9 cellular contexts compared by ENCODE assay signal in genomic region chrX:130166503-130166777, GRCh38. TPM values are rescaled to one million over a fixed set of nuclear protein-coding genes. Genes with fewer than 3 reads are reported as not detected.
A peak's percentile ranks its signal among the peaks of the same experiment; 100 is the strongest.
DNase-seq lines count a peak whose midpoint lies in the region; ATAC-seq and TF ChIP-seq lines count a peak whose summit lies in the region.
"Had no signal": no experiment of that assay in that cellular context is flagged by ENCODE, and none has a peak within 500 bp of the region (broad histone marks: within the 10 kb centered on the region; RNA-seq: fewer than 3 reads in every experiment).

No MANE protein-coding gene starts in this region.

- 0 to 34% (median 0%) methylated on average over 4 of the region's 4 CpGs for WGBS in psoas muscle, 3 donors

- peaks cover 11% of the 10 kb centered on the region for H3K4me1 ChIP-seq in psoas muscle

- no peaks in the 10 kb centered on the region for H3K36me3 ChIP-seq in SU-DHL-6 (ENCODE audit: low read length)
- no peaks in the 10 kb centered on the region for H3K36me3 ChIP-seq in psoas muscle (ENCODE audit: insufficient read depth in 1 of 2, low read depth in 1 of 2)

- DNase-seq in fibroblast of mammary gland (ENCODE audit: low read depth) (no peak), psoas muscle (no peak), NCI-H82 treated with DMSO at 0.1 percent for 48 hours (lab: John Stamatoyannopoulos, UW; ENCODE audit: unreplicated experiment) (no peak), epidermal melanocyte (ENCODE audit: insufficient read length, low spot score) (no peak), NCI-H1092 (lab: John Stamatoyannopoulos, UW) (no peak)
- DNase-seq in activated CD8-positive, alpha-beta memory T cell treated with anti-CD3 and anti-CD28 coated beads for 24 hours, result no peak

- no peaks in the 10 kb centered on the region for H3K27me3 ChIP-seq in SU-DHL-6 (ENCODE audit: low read length)
- no peaks in the 10 kb centered on the region for H3K27me3 ChIP-seq in psoas muscle (ENCODE audit: insufficient read depth in 3 of 3, low read length in 2 of 3)

- peak overlapping the region; percentile 82 for H3K4me2 ChIP-seq in SU-DHL-6 (ENCODE audit: low read depth, low read length, poor library complexity, severe bottlenecking)

- no peaks in the 10 kb centered on the region for H3K9me3 ChIP-seq in SU-DHL-6 (ENCODE audit: insufficient read depth, low read length)
- no peaks in the 10 kb centered on the region for H3K9me3 ChIP-seq in psoas muscle

- no peak for TF ChIP-seq CTCF in SU-DHL-6 (IDR thresholded peaks at IDR 0.05; ENCODE audit: insufficient read depth, low read length, poor library complexity, severe bottlenecking)
- no peak for TF ChIP-seq CTCF in fibroblast of mammary gland (conservative IDR thresholded peaks at IDR 0.05; ENCODE audit: control insufficient read depth, insufficient read depth, low read depth, low read length)
- TF ChIP-seq CTCF in psoas muscle (IDR thresholded peaks at IDR 0.05), result no peak

- no peaks in the 10 kb centered on the region for H4K20me1 ChIP-seq in SU-DHL-6 (ENCODE audit: low read depth, low read length)

- H3K4me3 ChIP-seq in GM08714 (ENCODE audit: low read length) (peak overlapping the region; percentile 96), SU-DHL-6 (ENCODE audit: insufficient read depth, low read length, poor library complexity, severe bottlenecking) (peak overlapping the region; percentile 98), fibroblast of mammary gland (ENCODE audit: control insufficient read depth, low read depth, low read length) (peak overlapping the region; percentile 62), psoas muscle (peak overlapping the region; percentile 77)

- H3F3A ChIP-seq in SU-DHL-6 (ENCODE audit: insufficient read depth), result peaks cover 11% of the 10 kb centered on the region; the same call in 1 of the 2 replicates

- intact Hi-C loops in psoas muscle (cut with DNase I), result no loop called here

- H3K79me2 ChIP-seq in SU-DHL-6 (ENCODE audit: insufficient read depth, low read length), result peaks cover 35% of the 10 kb centered on the region

- H2AFZ ChIP-seq in SU-DHL-6 (ENCODE audit: low read depth, low read length, severe bottlenecking), result no peak overlapping the region

- H3K27ac ChIP-seq in SU-DHL-6 (ENCODE audit: low read depth, low read length), result peak overlapping the region; percentile 95
- peak overlapping the region; percentile 88 for H3K27ac ChIP-seq in psoas muscle

- peak overlapping the region; percentile 82 for H3K9ac ChIP-seq in SU-DHL-6 (ENCODE audit: low read length)

- ATAC-seq in psoas muscle, result no peak

- H3K9me2 ChIP-seq in SU-DHL-6 (replicated peaks; ENCODE audit: insufficient read depth, low read length), result no peaks in the 10 kb centered on the region

RNA-seq across cellular contexts. Expression of gene AIFM1, which starts 0.8 kb away (rescaled TPM):
- 10 to 100 TPM; 48.6 to 59.9 (median 53.1) TPM for total RNA-seq in psoas muscle
- polyA plus RNA-seq in psoas muscle, result 10 to 100 TPM; 53.8 to 61.6 (median 59.5) TPM

RNA-seq across cellular contexts. Expression of gene RAB33A, which starts 5.3 kb away (rescaled TPM):
- total RNA-seq in psoas muscle, result under 1 TPM in 2 of 4 donors, not detected in 2; 0.21 to 0.30 TPM
- polyA plus RNA-seq in psoas muscle, result under 1 TPM; 0.03 to 0.16 (median 0.13) TPM
- total RNA-seq: H4 had no signal

RNA-seq across cellular contexts. Expression of gene ELF4, which starts 56.1 kb away (rescaled TPM):
- total RNA-seq in psoas muscle, result 1 to 10 TPM; 1.5 to 2.9 (median 2.2) TPM
- 1 to 10 TPM in 1 of 3 donors, under 1 TPM in 2; 0.55 to 1.2 (median 0.76) TPM for polyA plus RNA-seq in psoas muscle
